Comparison of ENCODE assay signal across 1 cellular context in genomic region chr12:3452348-3452747, GRCh38.
TF ChIP-seq lines count a peak whose summit lies in the region.

No MANE protein-coding gene starts in this region.

TF ChIP-seq in H1, 55 proteins besides CTCF, POLR2A, EP300 and RAD21 (continued from another document):
- TF ChIP-seq USF2 (IDR thresholded peaks at IDR 0.05; ENCODE audit: low read length): no peak
- no peak for TF ChIP-seq TBP (IDR thresholded peaks at IDR 0.05; ENCODE audit: low read depth, low read length)
